In genomic region chr3:152258448-152259302, GRCh38 we compare ENCODE assay signal across 1 cellular context.
TF ChIP-seq lines count a peak whose summit lies in the region.

No MANE protein-coding gene starts in this region.

TF ChIP-seq in GM12878, 131 proteins besides CTCF, POLR2A, EP300 and RAD21 (continued from another document):
- TF ChIP-seq BCLAF1 (IDR thresholded peaks at IDR 0.05) (no peak), TCF7 (IDR thresholded peaks at IDR 0.05; ENCODE audit: borderline replicate concordance) (no peak), IRF4 (IDR thresholded peaks at IDR 0.05; ENCODE audit: low read depth, low read length) (no peak), SPI1 (IDR thresholded peaks at IDR 0.05; ENCODE audit: borderline replicate concordance, insufficient read depth, low read depth, low read length) (no peak), GATAD2B (conservative IDR thresholded peaks at IDR 0.05; ENCODE audit: low read depth) (no peak), SUZ12 (IDR thresholded peaks at IDR 0.05; ENCODE audit: unreplicated experiment) (no peak), FOXK2 (IDR thresholded peaks at IDR 0.05) (no peak), NFIC (IDR thresholded peaks at IDR 0.05; ENCODE audit: low read depth, low read length) (no peak)
- TF ChIP-seq, protein P1, sequence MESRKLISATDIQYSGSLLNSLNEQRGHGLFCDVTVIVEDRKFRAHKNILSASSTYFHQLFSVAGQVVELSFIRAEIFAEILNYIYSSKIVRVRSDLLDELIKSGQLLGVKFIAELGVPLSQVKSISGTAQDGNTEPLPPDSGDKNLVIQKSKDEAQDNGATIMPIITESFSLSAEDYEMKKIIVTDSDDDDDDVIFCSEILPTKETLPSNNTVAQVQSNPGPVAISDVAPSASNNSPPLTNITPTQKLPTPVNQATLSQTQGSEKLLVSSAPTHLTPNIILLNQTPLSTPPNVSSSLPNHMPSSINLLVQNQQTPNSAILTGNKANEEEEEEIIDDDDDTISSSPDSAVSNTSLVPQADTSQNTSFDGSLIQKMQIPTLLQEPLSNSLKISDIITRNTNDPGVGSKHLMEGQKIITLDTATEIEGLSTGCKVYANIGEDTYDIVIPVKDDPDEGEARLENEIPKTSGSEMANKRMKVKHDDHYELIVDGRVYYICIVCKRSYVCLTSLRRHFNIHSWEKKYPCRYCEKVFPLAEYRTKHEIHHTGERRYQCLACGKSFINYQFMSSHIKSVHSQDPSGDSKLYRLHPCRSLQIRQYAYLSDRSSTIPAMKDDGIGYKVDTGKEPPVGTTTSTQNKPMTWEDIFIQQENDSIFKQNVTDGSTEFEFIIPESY (IDR thresholded peaks at IDR 0.05), result no peak
TF ChIP-seq in GM12878: peak in this region for 0.
